ENCODE assay signal across 9 cellular contexts in the genomic region with DNA sequence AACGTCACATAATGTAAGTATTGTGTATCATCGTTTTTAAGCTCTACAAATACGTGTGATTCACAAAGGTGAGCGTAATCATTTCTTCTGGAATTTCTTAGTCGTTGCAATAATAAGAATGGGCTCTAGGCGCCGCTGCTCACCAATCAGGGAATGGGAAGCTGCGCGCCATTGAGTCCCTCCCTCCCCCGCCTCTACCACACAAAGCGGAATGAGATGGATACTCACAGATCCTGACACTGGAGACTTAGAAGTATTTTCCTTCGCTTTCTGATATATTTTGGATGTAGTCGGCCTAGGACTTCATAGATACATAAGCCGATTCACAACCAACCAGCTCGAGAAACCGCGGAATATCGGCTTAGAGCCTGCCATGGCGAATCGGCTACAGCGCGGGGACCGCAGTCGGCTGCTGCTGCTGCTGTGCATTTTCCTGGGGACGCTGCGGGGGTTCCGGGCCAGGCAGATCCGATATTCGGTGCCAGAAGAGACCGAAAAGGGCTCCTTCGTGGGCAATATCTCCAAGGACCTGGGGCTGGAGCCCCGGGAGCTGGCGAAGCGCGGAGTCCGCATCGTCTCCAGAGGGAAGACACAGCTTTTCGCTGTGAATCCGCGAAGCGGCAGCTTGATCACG. TPM values are rescaled to one million over a fixed set of nuclear protein-coding genes. Genes with fewer than 3 reads are reported as not detected.
DNase-seq lines count a peak whose midpoint lies in the region; ATAC-seq and TF ChIP-seq lines count a peak whose summit lies in the region.
"Had no signal": no experiment of that assay in that cellular context is flagged by ENCODE, and none has a peak within 500 bp of the region (broad histone marks: within the 10 kb centered on the region; RNA-seq: fewer than 3 reads in every experiment).

PCDHGA11 (plus strand) TSS at position 197 of the 634 bp plus-strand sequence; CDS start at position 374, 177 bp downstream.

- H3K4me1 ChIP-seq in cardiac muscle cell (ENCODE audit: low read depth), result no peaks in the 10 kb centered on the region
- 0 out of 2 replicates have a peak, but pooled peaks cover 3% of the 10 kb centered on the region for H3K4me1 ChIP-seq in MM.1S (ENCODE audit: low read length)

- intact Hi-C loops in Right ventricle myocardium inferior (cut with DNase I), result no loop called here

- no peak within 1 kb of the TSS for H3K4me3 ChIP-seq in cardiac muscle cell
- H3K4me3 ChIP-seq in MM.1S (ENCODE audit: low read length), result peak within 1 kb of the TSS; percentile 75
- peak within 1 kb of the TSS; percentile 52 for H3K4me3 ChIP-seq in astrocyte of the spinal cord (ENCODE audit: low read depth, low read length)

- H3K9me3 ChIP-seq in cardiac muscle cell (ENCODE audit: low read depth) (peaks cover 23% of the 10 kb centered on the region), MM.1S (replicated peaks; ENCODE audit: insufficient read depth, low read length) (no peaks in the 10 kb centered on the region)

- peak within 1 kb of the TSS; percentile 90 for H3K4me2 ChIP-seq in MM.1S (ENCODE audit: low read depth, low read length)

- H3K36me3 ChIP-seq in cardiac muscle cell (peaks cover 6% of the 10 kb centered on the region), MM.1S (replicated peaks; ENCODE audit: insufficient read depth, low read length) (no peaks in the 10 kb centered on the region)

- peak within 1 kb of the TSS; percentile 87 for H2AFZ ChIP-seq in MM.1S (ENCODE audit: low read length)

- peak in 1 of 2 donors; percentile 73 for DNase-seq in cardiac muscle cell (ENCODE audit: low read depth in 1 of 2, low spot score in 1 of 2)
- no peak for DNase-seq in Right ventricle myocardium inferior (ENCODE audit: missing footprints)
- peak; percentile 66 for DNase-seq in MM.1S
- peak; percentile 82 for DNase-seq in astrocyte of the spinal cord (ENCODE audit: low read depth, low spot score)
- DNase-seq in inferior parietal cortex (ENCODE audit: extremely low spot score), result peak; percentile 5
- DNase-seq in stimulated activated naive CD8-positive, alpha-beta T cell treated with anti-CD3 and anti-CD28 coated beads, Interleukin-15, Interleukin-2, amounts not matched to agents 100 U/mL and 50 U/mL, for 24 hours, result peak; percentile 62
- DNase-seq in NCI-H1048 (lab: John Stamatoyannopoulos, UW), result no peak

- no peaks in the 10 kb centered on the region for H3F3A ChIP-seq in MM.1S (ENCODE audit: insufficient read depth, low read length)

- in situ Hi-C loops in astrocyte of the spinal cord (cut with HindIII; ENCODE audit: low sequenced_read_pairs), result no loop called here

- H3K79me2 ChIP-seq in MM.1S (ENCODE audit: low read length), result no peaks in the 10 kb centered on the region

- no peak within 1 kb of the TSS for H3K27ac ChIP-seq in cardiac muscle cell
- H3K27ac ChIP-seq in MM.1S (ENCODE audit: low read length), result no peak within 1 kb of the TSS
- H3K27ac ChIP-seq: epithelial cell of prostate had no signal

- no peaks in the 10 kb centered on the region for H3K9me2 ChIP-seq in MM.1S (replicated peaks; ENCODE audit: insufficient read depth, low read length)

- H3K27me3 ChIP-seq in cardiac muscle cell (no peaks in the 10 kb centered on the region), MM.1S (replicated peaks; ENCODE audit: insufficient read depth, low read length) (peaks cover 35% of the 10 kb centered on the region)

- no peak for ATAC-seq in Right ventricle myocardium inferior
- no peak for ATAC-seq in stimulated activated naive CD8-positive, alpha-beta T cell treated with anti-CD3 and anti-CD28 coated beads, Interleukin-15, Interleukin-2, amounts not matched to agents 100 U/mL and 50 U/mL, for 24 hours
- no peak for ATAC-seq in GM19455 (IDR thresholded peaks at IDR 0.05; ENCODE audit: unreplicated experiment)

- no peaks in the 10 kb centered on the region for H4K20me1 ChIP-seq in MM.1S (ENCODE audit: insufficient read depth, low read length)

- peak within 1 kb of the TSS; percentile 24; the same call in 1 of the 2 replicates for H3K9ac ChIP-seq in MM.1S (ENCODE audit: low read length)

- peak; percentile 61 for TF ChIP-seq CTCF in cardiac muscle cell (IDR thresholded peaks at IDR 0.05; ENCODE audit: low read depth, low read length)
- TF ChIP-seq CTCF in MM.1S (IDR thresholded peaks at IDR 0.05; ENCODE audit: low read length), result peak; percentile 76
- TF ChIP-seq CTCF in astrocyte of the spinal cord (IDR thresholded peaks at IDR 0.05; ENCODE audit: low read depth, low read length), result peak; percentile 59

RNA-seq across cellular contexts. Expression of gene PCDHGA11, which starts in this region (rescaled TPM):
- total RNA-seq in cardiac muscle cell (3.6 and 5.0 TPM in 2 replicates), Right ventricle myocardium inferior (4.5 TPM)
- polyA plus RNA-seq in cardiac muscle cell, result 0.64 and 1.7 TPM in 2 replicates

Comparison
In these comparisons a context has a peak if more than half of its experiments do, and no peak if none do; other contexts are left out.
1. DNase-seq: peak in MM.1S (single experiment), astrocyte of the spinal cord (single experiment), inferior parietal cortex (single experiment) and stimulated activated naive CD8-positive, alpha-beta T cell treated with anti-CD3 and anti-CD28 coated beads, Interleukin-15, Interleukin-2, amounts not matched to agents 100 U/mL and 50 U/mL, for 24 hours (single experiment); none in Right ventricle myocardium inferior (single experiment) and NCI-H1048 (single experiment).
2. Peak in every context shown above with its lines, with median percentiles within 50 percentile points of each other: CTCF ChIP-seq.